In the genomic region with DNA sequence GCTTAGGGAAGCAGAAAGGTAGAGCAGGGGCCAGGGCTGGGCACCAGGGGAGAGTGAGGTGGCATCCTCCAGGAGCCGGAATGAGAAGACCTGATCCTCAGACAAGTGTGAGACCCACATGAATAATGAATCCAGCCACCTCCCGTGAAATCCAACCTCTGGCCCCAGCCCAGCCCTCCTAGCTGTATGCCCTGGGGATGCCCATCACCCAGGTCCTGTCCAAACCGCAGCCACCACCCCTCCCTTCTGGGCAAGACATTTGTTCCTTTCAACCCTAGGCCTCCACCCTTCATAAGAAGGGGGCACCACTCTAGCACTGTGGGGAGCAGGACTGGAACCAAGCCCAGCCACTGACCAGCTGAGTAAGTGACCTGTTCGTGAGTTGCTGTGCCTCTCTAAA, we compare ENCODE assay signal across 20 cellular contexts. TPM values are rescaled to one million over a fixed set of nuclear protein-coding genes. Genes with fewer than 3 reads are reported as not detected.
"Had no signal": no experiment of that assay in that cellular context is flagged by ENCODE, and none has a peak within 500 bp of the region (broad histone marks: within the 10 kb centered on the region; RNA-seq: fewer than 3 reads in every experiment).

No MANE protein-coding gene starts in this region.

- H3K27ac Mint-ChIP-seq: IgD-negative memory B cell had no signal

- H3K36me3 ChIP-seq: SJSA1 had no signal

- DNase-seq: Kasumi-1, MM.1S, NCI-H1092 treated with DMSO at 0.1 percent for 48 hours, NCI-H1436, NCI-H1694, NCI-H187 treated with DMSO at 0.1 percent for 48 hours, NCI-H2029 treated with DMSO at 0.1 percent for 48 hours, NCI-H2107, NCI-H2227 treated with DMSO at 0.1 percent for 48 hours, NCI-H524, NCI-H526 treated with DMSO at 0.1 percent for 48 hours, NCI-H774, RPMI8226, SIG-M5 had no signal

- H3K4me3 ChIP-seq: K562, SJSA1, SK-N-MC had no signal

- H3K9ac ChIP-seq: KMS-11 had no signal

- H3K27ac ChIP-seq: HL-60, KMS-11, SJSA1, SK-N-MC had no signal

- H3K4me3 Mint-ChIP-seq: IgD-negative memory B cell had no signal

- ATAC-seq: K562 had no signal

- H3K36me3 Mint-ChIP-seq: IgD-negative memory B cell had no signal

- H3K27me3 ChIP-seq: SJSA1 had no signal

- H3K9me3 Mint-ChIP-seq: IgD-negative memory B cell had no signal

- H3K4me2 ChIP-seq: KMS-11 had no signal

- H3K9me3 ChIP-seq: SJSA1 had no signal

RNA-seq across cellular contexts. Expression of gene PDZD7, which starts 9.7 kb away (rescaled TPM):
- polyA plus RNA-seq: IgD-negative memory B cell had no signal
